Comparison of ENCODE assay signal across 10 cellular contexts in the genomic region with DNA sequence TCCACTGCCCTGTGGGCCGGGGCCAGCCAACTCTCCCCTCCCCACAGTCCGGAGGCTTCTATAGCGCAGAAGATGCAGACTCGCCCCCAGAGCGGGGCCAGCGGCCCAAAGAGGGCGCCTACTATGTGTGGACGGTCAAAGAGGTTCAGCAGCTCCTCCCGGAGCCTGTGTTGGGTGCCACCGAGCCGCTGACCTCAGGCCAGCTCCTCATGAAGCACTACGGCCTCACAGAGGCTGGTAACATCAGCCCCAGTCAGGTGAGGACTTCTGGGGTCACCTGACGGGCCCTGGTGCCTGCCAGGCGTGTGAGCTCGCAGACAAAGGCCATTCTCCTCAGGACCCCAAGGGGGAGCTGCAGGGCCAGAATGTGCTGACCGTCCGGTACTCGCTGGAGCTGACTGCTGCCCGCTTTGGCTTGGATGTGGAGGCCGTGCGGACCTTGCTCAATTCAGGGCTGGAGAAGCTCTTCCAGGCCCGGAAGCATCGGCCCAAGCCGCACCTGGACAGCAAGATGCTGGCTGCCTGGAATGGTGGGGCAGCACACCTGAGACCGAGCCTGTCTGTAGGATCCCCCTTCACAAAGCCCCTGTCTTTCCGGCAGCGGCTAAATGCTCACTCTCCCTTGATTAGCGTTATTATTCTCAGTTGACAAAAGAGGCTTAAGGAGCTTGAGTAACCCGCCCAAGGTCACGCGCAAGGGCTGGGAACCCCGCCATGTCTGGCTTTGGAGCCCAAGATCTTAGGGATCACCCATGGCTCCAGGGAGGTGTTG. TPM values are rescaled to one million over a fixed set of nuclear protein-coding genes. Genes with fewer than 3 reads are reported as not detected.
A peak's percentile ranks its signal among the peaks of the same experiment; 100 is the strongest.
DNase-seq lines count a peak whose midpoint lies in the region; ATAC-seq, FAIRE-seq and TF ChIP-seq lines count a peak whose summit lies in the region.
"Had no signal": no experiment of that assay in that cellular context is flagged by ENCODE, and none has a peak within 500 bp of the region (broad histone marks: within the 10 kb centered on the region; RNA-seq: fewer than 3 reads in every experiment).

No MANE protein-coding gene starts in this region.

- no peak for TF ChIP-seq POLR2A in testis (IDR thresholded peaks at IDR 0.05)

- peaks cover 7% of the 10 kb centered on the region for H3K4me1 ChIP-seq in keratinocyte (ENCODE audit: control insufficient read depth, extremely low read depth, insufficient read depth, low read length)
- peaks cover 13% of the 10 kb centered on the region for H3K4me1 ChIP-seq in testis

- H3K4me3 Mint-ChIP-seq in brain: no peak overlapping the region
- H3K4me3 Mint-ChIP-seq: activated naive CD8-positive, alpha-beta T cell treated with anti-CD3 and anti-CD28 coated beads, Interleukin-2, amount 10 ng/mL, durations not matched to agents 7 days and 5 days; stimulated activated naive CD8-positive, alpha-beta T cell treated with anti-CD3 and anti-CD28 coated beads, Interleukin-15, Interleukin-2, amounts not matched to agents 100 ng/mL and 50 ng/mL, for 24 hours had no signal

- WGBS in testis, 2 donors: 53 to 94% methylated on average over 6 to 32 of the region's 32 CpGs

- H3K27me3 Mint-ChIP-seq in brain: peaks cover 1% of the 10 kb centered on the region
- H3K27me3 Mint-ChIP-seq: activated naive CD8-positive, alpha-beta T cell treated with anti-CD3 and anti-CD28 coated beads, Interleukin-2, amount 10 ng/mL, durations not matched to agents 7 days and 5 days; stimulated activated naive CD8-positive, alpha-beta T cell treated with anti-CD3 and anti-CD28 coated beads, Interleukin-15, Interleukin-2, amounts not matched to agents 100 ng/mL and 50 ng/mL, for 24 hours had no signal

- no peaks in the 10 kb centered on the region for H3K9me3 Mint-ChIP-seq in brain
- H3K9me3 Mint-ChIP-seq: activated naive CD8-positive, alpha-beta T cell treated with anti-CD3 and anti-CD28 coated beads, Interleukin-2, amount 10 ng/mL, durations not matched to agents 7 days and 5 days; stimulated activated naive CD8-positive, alpha-beta T cell treated with anti-CD3 and anti-CD28 coated beads, Interleukin-15, Interleukin-2, amounts not matched to agents 100 ng/mL and 50 ng/mL, for 24 hours had no signal

- peaks cover 5 to 17% of the 10 kb centered on the region in 2 experiments for H3K36me3 ChIP-seq in keratinocyte (ENCODE audit: control insufficient read depth in 2 of 2, extremely low read depth in 1 of 2, insufficient read depth in 2 of 2, low read length in 2 of 2)
- H3K36me3 ChIP-seq in testis (ENCODE audit: low read depth, missing control alignments): no peaks in the 10 kb centered on the region

- H3K9me3 ChIP-seq in keratinocyte (ENCODE audit: control insufficient read depth, low read depth, low read length) (no peaks in the 10 kb centered on the region), testis (no peaks in the 10 kb centered on the region)

- H3K79me2 ChIP-seq in keratinocyte (ENCODE audit: control insufficient read depth, insufficient read depth, low read length): no peaks in the 10 kb centered on the region

- dilution Hi-C loops in keratinocyte (cut with MboI; ENCODE audit: extremely low pct_ligation_motif_present, low sequenced_read_pairs): no loop called here

- TF ChIP-seq CTCF in brain (conservative IDR thresholded peaks at IDR 0.05) (peak; percentile 90 to 97), keratinocyte (optimal IDR thresholded peaks at IDR 0.05 in 1 of 3, IDR thresholded peaks at IDR 0.05 in 1 of 3, conservative IDR thresholded peaks at IDR 0.05 in 1 of 3; ENCODE audit: extremely low read depth in 1 of 3, insufficient read depth in 2 of 3, low read length in 3 of 3) (peak; percentile 37 to 68 (median 51)), testis (IDR thresholded peaks at IDR 0.05) (peak; percentile 71 to 88 (median 76))

- no peaks in the 10 kb centered on the region for H4K20me1 ChIP-seq in keratinocyte (ENCODE audit: control insufficient read depth, extremely low read depth, insufficient read depth, low read length)

- H3K4me3 ChIP-seq in keratinocyte (ENCODE audit: control insufficient read depth in 2 of 3, extremely low read depth in 1 of 3, insufficient read depth in 2 of 3, low read depth in 1 of 3, low read length in 3 of 3) (no peak overlapping the region), testis (no peak overlapping the region)

- no peak overlapping the region for H3K9ac ChIP-seq in keratinocyte (ENCODE audit: control insufficient read depth, extremely low read depth, insufficient read depth, low read length)

- no peaks in the 10 kb centered on the region for H3K36me3 Mint-ChIP-seq in brain
- H3K36me3 Mint-ChIP-seq: activated naive CD8-positive, alpha-beta T cell treated with anti-CD3 and anti-CD28 coated beads, Interleukin-2, amount 10 ng/mL, durations not matched to agents 7 days and 5 days had no signal

- no peak for FAIRE-seq in keratinocyte (lab: Jason Lieb, UNC)

- H2AFZ ChIP-seq in keratinocyte (ENCODE audit: control insufficient read depth, low read length): no peak overlapping the region

- H3K27me3 ChIP-seq in keratinocyte (ENCODE audit: control insufficient read depth, extremely low read depth, insufficient read depth, low read length): no peaks in the 10 kb centered on the region
- H3K27me3 ChIP-seq in testis: no peaks in the 10 kb centered on the region

- H3K27ac Mint-ChIP-seq in brain: peak overlapping the region in 2 of 5 experiments; percentile 47 to 79
- H3K27ac Mint-ChIP-seq: activated naive CD8-positive, alpha-beta T cell treated with anti-CD3 and anti-CD28 coated beads, Interleukin-2, amount 10 ng/mL, durations not matched to agents 7 days and 5 days; stimulated activated naive CD8-positive, alpha-beta T cell treated with anti-CD3 and anti-CD28 coated beads, Interleukin-15, Interleukin-2, amounts not matched to agents 100 ng/mL and 50 ng/mL, for 24 hours had no signal

- peaks cover 26% of the 10 kb centered on the region for H3K4me1 Mint-ChIP-seq in brain

- intact Hi-C loops in testis (cut with DNase I; ENCODE audit: low total_unique reads): loop anchor here (10.0 kb wide), 1 partner anchor 284 kb away; a partner anchor contains a TSS

- H3K27ac ChIP-seq in keratinocyte (ENCODE audit: control insufficient read depth, insufficient read depth, low read length) (no peak overlapping the region), testis (no peak overlapping the region)

- H3K4me2 ChIP-seq in keratinocyte (ENCODE audit: control insufficient read depth, extremely low read depth, insufficient read depth, low read depth, low read length): no peak overlapping the region

- ATAC-seq in GM21619 (IDR thresholded peaks at IDR 0.05; ENCODE audit: unreplicated experiment): no peak

- DNase-seq in NCI-H2029 (lab: John Stamatoyannopoulos, UW) (peak; percentile 14), NCI-H2029 treated with DMSO at 0.1 percent for 48 hours (lab: John Stamatoyannopoulos, UW) (no peak), NCI-H345 (lab: John Stamatoyannopoulos, UW) (peak; percentile 57), keratinocyte (ENCODE audit: low read depth, low spot score) (no peak), testis (peak; percentile 88), NCI-H446 treated with DMSO at 0.1 percent for 48 hours (lab: John Stamatoyannopoulos, UW) (no peak)
- DNase-seq: activated naive CD8-positive, alpha-beta T cell treated with anti-CD3 and anti-CD28 coated beads, Interleukin-2, amount 10 ng/mL, durations not matched to agents 7 days and 5 days had no signal

- no peaks in the 10 kb centered on the region for H3K9me1 ChIP-seq in keratinocyte (ENCODE audit: control insufficient read depth, extremely low read depth, insufficient read depth, low read length)

RNA-seq across cellular contexts. Expression of a gene that starts 3.9 kb away (rescaled TPM):
- polyA plus RNA-seq in brain (ENCODE audit: insufficient read depth, low read depth, low replicate concordance): 22.1 TPM
- polyA plus RNA-seq in keratinocyte: 17.2 to 30.4 TPM (median 21.3 TPM) in 3 replicates
- polyA plus RNA-seq in keratinocyte (2011; ENCODE audit: low read depth): 13.2 TPM
- polyA plus RNA-seq in keratinocyte (2011; cell fraction: cytosol; rRNA removed): 9.5 and 18.5 TPM in 2 replicates
- 80.5 and 131 TPM in 2 replicates for polyA plus RNA-seq in keratinocyte (2011; cell fraction: nucleus; rRNA removed)
- polyA plus RNA-seq in keratinocyte (2012; ENCODE audit: low replicate concordance): 15.7 and 35.8 TPM in 2 replicates
- polyA minus RNA-seq in keratinocyte: 19.1 to 70.4 TPM (median 26.5 TPM) in 3 replicates
- polyA minus RNA-seq in keratinocyte (2011; cell fraction: cytosol; rRNA and poly(A)+ RNA removed): 18.8 TPM
- polyA minus RNA-seq in keratinocyte (2011; cell fraction: nucleus; rRNA and poly(A)+ RNA removed): 27.4 and 29.4 TPM in 2 replicates
- 100 to 1,000 TPM; 207 to 338 TPM for total RNA-seq in testis
- 264 TPM for polyA plus RNA-seq in testis (ENCODE audit: insufficient read depth, low read depth, low replicate concordance)

RNA-seq across cellular contexts. Expression of a gene that starts 9.7 kb away (rescaled TPM):
- polyA plus RNA-seq in brain (ENCODE audit: insufficient read depth, low read depth, low replicate concordance) (2.0 TPM), keratinocyte (0.06 to 0.09 TPM (median 0.07 TPM) in 3 replicates), testis (ENCODE audit: insufficient read depth, low read depth, low replicate concordance) (1.7 TPM)
- polyA plus RNA-seq in keratinocyte (2011; ENCODE audit: low read depth): 0.04 TPM
- 0.04 TPM in 2 replicates for polyA plus RNA-seq in keratinocyte (2011; cell fraction: cytosol; rRNA removed)
- 0.19 and 0.35 TPM in 2 replicates for polyA plus RNA-seq in keratinocyte (2011; cell fraction: nucleus; rRNA removed)
- 0.03 and 0.06 TPM in 2 replicates for polyA plus RNA-seq in keratinocyte (2012; ENCODE audit: low replicate concordance)
- 0.03 to 0.43 TPM in 2 of 3 replicates, not detected in the other for polyA minus RNA-seq in keratinocyte
- polyA minus RNA-seq in keratinocyte (2011; cell fraction: cytosol; rRNA and poly(A)+ RNA removed): not detected
- 0.21 and 0.23 TPM in 2 replicates for polyA minus RNA-seq in keratinocyte (2011; cell fraction: nucleus; rRNA and poly(A)+ RNA removed)
- 1 to 10 TPM; 1.3 to 1.7 TPM for total RNA-seq in testis

RNA-seq across cellular contexts. Expression of a gene that starts 18.3 kb away (rescaled TPM):
- 2.1 TPM for polyA plus RNA-seq in brain (ENCODE audit: insufficient read depth, low read depth, low replicate concordance)
- polyA plus RNA-seq in keratinocyte: 50.7 to 155 TPM (median 66.7 TPM) in 3 replicates
- polyA plus RNA-seq in keratinocyte (2011; ENCODE audit: low read depth): 34.9 TPM
- 66.6 and 129 TPM in 2 replicates for polyA plus RNA-seq in keratinocyte (2011; cell fraction: cytosol; rRNA removed)
- polyA plus RNA-seq in keratinocyte (2011; cell fraction: nucleus; rRNA removed): 115 and 162 TPM in 2 replicates
- 41.8 and 249 TPM in 2 replicates for polyA plus RNA-seq in keratinocyte (2012; ENCODE audit: low replicate concordance)
- polyA minus RNA-seq in keratinocyte: 47.1 to 355 TPM (median 69.7 TPM) in 3 replicates
- polyA minus RNA-seq in keratinocyte (2011; cell fraction: cytosol; rRNA and poly(A)+ RNA removed): 128 TPM
- 133 and 152 TPM in 2 replicates for polyA minus RNA-seq in keratinocyte (2011; cell fraction: nucleus; rRNA and poly(A)+ RNA removed)
- total RNA-seq in testis: 1 to 10 TPM; 4.9 to 6.3 TPM
- 6.3 TPM for polyA plus RNA-seq in testis (ENCODE audit: insufficient read depth, low read depth, low replicate concordance)
- total RNA-seq: activated naive CD8-positive, alpha-beta T cell treated with anti-CD3 and anti-CD28 coated beads, Interleukin-2, amount 10 ng/mL, durations not matched to agents 7 days and 5 days had no signal

RNA-seq across cellular contexts. Expression of a gene that starts 42.6 kb away (rescaled TPM):
- polyA plus RNA-seq in brain (ENCODE audit: insufficient read depth, low read depth, low replicate concordance) (0.61 TPM), keratinocyte (5.1 to 9.5 TPM (median 9.0 TPM) in 3 replicates), testis (ENCODE audit: insufficient read depth, low read depth, low replicate concordance) (315 TPM)
- 2.4 TPM for polyA plus RNA-seq in keratinocyte (2011; ENCODE audit: low read depth)
- polyA plus RNA-seq in keratinocyte (2011; cell fraction: cytosol; rRNA removed): 1.9 and 2.1 TPM in 2 replicates
- 30.5 and 34.7 TPM in 2 replicates for polyA plus RNA-seq in keratinocyte (2011; cell fraction: nucleus; rRNA removed)
- polyA plus RNA-seq in keratinocyte (2012; ENCODE audit: low replicate concordance): 0.85 and 9.1 TPM in 2 replicates
- 1.4 to 6.3 TPM (median 4.1 TPM) in 3 replicates for polyA minus RNA-seq in keratinocyte
- polyA minus RNA-seq in keratinocyte (2011; cell fraction: cytosol; rRNA and poly(A)+ RNA removed): 5.6 TPM
- 4.7 and 7.4 TPM in 2 replicates for polyA minus RNA-seq in keratinocyte (2011; cell fraction: nucleus; rRNA and poly(A)+ RNA removed)
- 10 to 100 TPM; 75.9 to 91.7 TPM for total RNA-seq in testis

Comparison
In these comparisons a context has a peak if more than half of its experiments do, and no peak if none do; other contexts are left out.
1. DNase-seq: peak in NCI-H2029 (single experiment), NCI-H345 (single experiment) and testis (single experiment); none in NCI-H2029 treated with DMSO at 0.1 percent for 48 hours (single experiment), keratinocyte (single experiment) and NCI-H446 treated with DMSO at 0.1 percent for 48 hours (single experiment).
2. Peak in every context shown above with its lines, with median percentiles within 50 percentile points of each other: CTCF ChIP-seq.